8 cellular contexts compared by ENCODE assay signal in genomic region chr11:60841797-60842687, GRCh38. TPM values are rescaled to one million over a fixed set of nuclear protein-coding genes. Genes with fewer than 3 reads are reported as not detected.
DNase-seq lines count a peak whose midpoint lies in the region; ATAC-seq and TF ChIP-seq lines count a peak whose summit lies in the region.

TSS of gene CCDC86 (plus strand) at chr11:60842113. CDS start at chr11:60842125, 12 bp downstream.

- H3K27ac ChIP-seq in osteoblast (ENCODE audit: low read depth, low read length) (peak within 1 kb of the TSS; percentile 70), testis (peak within 1 kb of the TSS; percentile 19 to 84)

- 0 to 1% methylated on average over 16 to 57 of the region's 57 CpGs for WGBS in testis, 2 donors

- CTCF ChIA-PET in GM10248 (lab: Yijun Ruan, JAX) = interaction anchor here (1.0 to 4.6 kb wide), 9 partner anchors 9 to 79 kb away, joined by 3 to 42 read pairs (median 3); no protein-coding TSS in a partner anchor

- TF ChIP-seq CTCF in GM10248 (IDR thresholded peaks at IDR 0.05; ENCODE audit: control extremely low read depth, extremely low read depth, low read depth, missing control alignments) (no peak), osteoblast (IDR thresholded peaks at IDR 0.05; ENCODE audit: extremely low read depth, low read depth, low read length) (no peak), testis (IDR thresholded peaks at IDR 0.05) (peak in 1 of 3 experiments; percentile 37)

- H2AFZ ChIP-seq in osteoblast (ENCODE audit: low read length) = peak within 1 kb of the TSS; percentile 91

- no peaks in the 10 kb centered on the region for H3K9me3 Mint-ChIP-seq in activated naive CD8-positive, alpha-beta T cell treated with anti-CD3 and anti-CD28 coated beads, Interleukin-2, amount 10 ng/mL, durations not matched to agents 7 days and 5 days

- peak within 1 kb of the TSS; percentile 94 for H3K27ac Mint-ChIP-seq in activated naive CD8-positive, alpha-beta T cell treated with anti-CD3 and anti-CD28 coated beads, Interleukin-2, amount 10 ng/mL, durations not matched to agents 7 days and 5 days

- peaks cover 40% of the 10 kb centered on the region for H3K4me1 ChIP-seq in osteoblast (ENCODE audit: insufficient read depth, low read length)
- H3K4me1 ChIP-seq in testis = peaks cover 32% of the 10 kb centered on the region

- H3K27me3 ChIP-seq in osteoblast (ENCODE audit: insufficient read depth, low read length) (peaks cover 6% of the 10 kb centered on the region), testis (no peaks in the 10 kb centered on the region)

- peaks cover 4% of the 10 kb centered on the region for H3K36me3 Mint-ChIP-seq in activated naive CD8-positive, alpha-beta T cell treated with anti-CD3 and anti-CD28 coated beads, Interleukin-2, amount 10 ng/mL, durations not matched to agents 7 days and 5 days

- intact Hi-C loops in head of caudate nucleus (cut with DNase I) = loop anchor here (5.0 to 10.0 kb wide), 2 partner anchors 65 to 313 kb away; partner anchors contain the start of gene PRPF19
- intact Hi-C loops in testis (cut with DNase I; ENCODE audit: low total_unique reads) = no loop called here

- H3K79me2 ChIP-seq in osteoblast (ENCODE audit: insufficient read depth, low read length) = peaks cover 41% of the 10 kb centered on the region

- TF ChIP-seq POLR2A in testis (IDR thresholded peaks at IDR 0.05) = no peak

- no peaks in the 10 kb centered on the region for H3K9me3 ChIP-seq in osteoblast (ENCODE audit: low read depth, low read length)
- no peaks in the 10 kb centered on the region for H3K9me3 ChIP-seq in testis

- no peaks in the 10 kb centered on the region for H3K27me3 Mint-ChIP-seq in activated naive CD8-positive, alpha-beta T cell treated with anti-CD3 and anti-CD28 coated beads, Interleukin-2, amount 10 ng/mL, durations not matched to agents 7 days and 5 days

- H3K36me3 ChIP-seq in osteoblast (ENCODE audit: insufficient read depth, low read length) = no peaks in the 10 kb centered on the region
- no peaks in the 10 kb centered on the region for H3K36me3 ChIP-seq in testis (ENCODE audit: low read depth, missing control alignments)

- H3K4me3 Mint-ChIP-seq in activated naive CD8-positive, alpha-beta T cell treated with anti-CD3 and anti-CD28 coated beads, Interleukin-2, amount 10 ng/mL, durations not matched to agents 7 days and 5 days = peak within 1 kb of the TSS; percentile 89

- H3K4me3 ChIP-seq in osteoblast (ENCODE audit: insufficient read depth, low read length) (peak within 1 kb of the TSS; percentile 85), testis (peak within 1 kb of the TSS; percentile 78 to 85)

- peaks cover 38% of the 10 kb centered on the region for H3K4me1 Mint-ChIP-seq in activated naive CD8-positive, alpha-beta T cell treated with anti-CD3 and anti-CD28 coated beads, Interleukin-2, amount 10 ng/mL, durations not matched to agents 7 days and 5 days

- peak within 1 kb of the TSS; percentile 93 for H3K4me2 ChIP-seq in osteoblast (ENCODE audit: insufficient read depth, low read length)

- H4K20me1 ChIP-seq in osteoblast (ENCODE audit: insufficient read depth, low read length) = peaks cover 11% of the 10 kb centered on the region

- DNase-seq in GM10248 (ENCODE audit: extremely low spot score) (peak; percentile 100), NCI-H1092 (lab: John Stamatoyannopoulos, UW) (peak; percentile 95), SW 1271 (lab: John Stamatoyannopoulos, UW) (peak; percentile 80 to 88), head of caudate nucleus (peak; percentile 92 to 98 (median 96)), osteoblast (ENCODE audit: insufficient read length, low spot score, missing footprints) (peak; percentile 99), testis (peak; percentile 98)
- peak; percentile 99 for DNase-seq in activated naive CD8-positive, alpha-beta T cell treated with anti-CD3 and anti-CD28 coated beads, Interleukin-2, amount 10 ng/mL, durations not matched to agents 7 days and 5 days

- ATAC-seq in HG02588 (IDR thresholded peaks at IDR 0.05; ENCODE audit: unreplicated experiment) = peak; percentile 87
- ATAC-seq in activated naive CD8-positive, alpha-beta T cell treated with anti-CD3 and anti-CD28 coated beads, Interleukin-2, amount 10 ng/mL, durations not matched to agents 7 days and 5 days (ENCODE audit: low read depth) = peak; percentile 93

- POLR2A ChIA-PET in GM10248 (lab: Yijun Ruan, JAX) = interaction anchor here (0.6 kb wide), 1 partner anchor 1211 kb away, joined by 6 read pairs; no protein-coding TSS in a partner anchor
- POLR2A ChIA-PET in activated naive CD8-positive, alpha-beta T cell treated with anti-CD3 and anti-CD28 coated beads, Interleukin-2, amount 10 ng/mL, durations not matched to agents 7 days and 5 days (lab: Charles Lee) = interaction anchor here (0.7 to 2.6 kb wide), 5 partner anchors 14 to 72 kb away, joined by 3 to 13 read pairs (median 6); partner anchors contain the start of genes PTGDR2, TMEM109 and ZP1

RNA-seq across cellular contexts. Expression of gene CCDC86, which starts in this region (rescaled TPM):
- 10 to 100 TPM; 16.9 to 17.1 TPM for total RNA-seq in activated naive CD8-positive, alpha-beta T cell treated with anti-CD3 and anti-CD28 coated beads, Interleukin-2, amount 10 ng/mL, durations not matched to agents 7 days and 5 days
- total RNA-seq in osteoblast (6.2 and 7.4 TPM in 2 replicates), testis (10 to 100 TPM; 60.7 to 64.7 TPM)
- polyA plus RNA-seq in testis (ENCODE audit: insufficient read depth, low read depth, low replicate concordance) = 134 TPM

Comparison
In these comparisons a context has a peak if more than half of its experiments do, and no peak if none do; other contexts are left out.
1. Peak in every context shown above with its lines: DNase-seq, ATAC-seq, H3K4me3 ChIP-seq and H3K27ac ChIP-seq.